Comparison of ENCODE assay signal across 12 cellular contexts in genomic region chr3:64220161-64220560, GRCh38. TPM values are rescaled to one million over a fixed set of nuclear protein-coding genes. Genes with fewer than 3 reads are reported as not detected.
A peak's percentile ranks its signal among the peaks of the same experiment; 100 is the strongest.
DNase-seq lines count a peak whose midpoint lies in the region; ATAC-seq and TF ChIP-seq lines count a peak whose summit lies in the region.
"Had no signal": no experiment of that assay in that cellular context is flagged by ENCODE, and none has a peak within 500 bp of the region (broad histone marks: within the 10 kb centered on the region; RNA-seq: fewer than 3 reads in every experiment).

No MANE protein-coding gene starts in this region.

- no peaks in the 10 kb centered on the region for H3K36me3 Mint-ChIP-seq in activated naive CD4-positive, alpha-beta T cell treated with anti-CD3 and anti-CD28 coated beads for 36 hours (ENCODE audit: low read depth)
- H3K36me3 Mint-ChIP-seq in activated CD8-positive, alpha-beta memory T cell treated with anti-CD3 and anti-CD28 coated beads, Interleukin-2, amount 10 ng/mL, durations not matched to agents 7 days and 5 days = no peaks in the 10 kb centered on the region
- H3K36me3 Mint-ChIP-seq in T-helper 17 cell (ENCODE audit: low read depth) = no peaks in the 10 kb centered on the region
- H3K36me3 Mint-ChIP-seq: activated naive CD4-positive, alpha-beta T cell treated with anti-CD3 and anti-CD28 coated beads, Interleukin-2, amount 50 U/mL, for 24 hours had no signal

- H3K4me3 Mint-ChIP-seq in activated naive CD4-positive, alpha-beta T cell treated with anti-CD3 and anti-CD28 coated beads for 36 hours = no peak overlapping the region
- no peak overlapping the region for H3K4me3 Mint-ChIP-seq in activated CD8-positive, alpha-beta memory T cell treated with anti-CD3 and anti-CD28 coated beads, Interleukin-2, amount 10 ng/mL, durations not matched to agents 7 days and 5 days
- H3K4me3 Mint-ChIP-seq in T-helper 17 cell = no peak overlapping the region
- H3K4me3 Mint-ChIP-seq: activated naive CD4-positive, alpha-beta T cell treated with anti-CD3 and anti-CD28 coated beads, Interleukin-2, amount 50 U/mL, for 24 hours had no signal

- no peaks in the 10 kb centered on the region for H3K9me3 Mint-ChIP-seq in activated naive CD4-positive, alpha-beta T cell treated with anti-CD3 and anti-CD28 coated beads for 36 hours
- H3K9me3 Mint-ChIP-seq in activated CD8-positive, alpha-beta memory T cell treated with anti-CD3 and anti-CD28 coated beads, Interleukin-2, amount 10 ng/mL, durations not matched to agents 7 days and 5 days (ENCODE audit: low read depth) = no peaks in the 10 kb centered on the region
- H3K9me3 Mint-ChIP-seq: activated naive CD4-positive, alpha-beta T cell treated with anti-CD3 and anti-CD28 coated beads, Interleukin-2, amount 50 U/mL, for 24 hours had no signal

- H3K27ac Mint-ChIP-seq in activated naive CD4-positive, alpha-beta T cell treated with anti-CD3 and anti-CD28 coated beads for 36 hours = no peak overlapping the region
- no peak overlapping the region for H3K27ac Mint-ChIP-seq in activated CD8-positive, alpha-beta memory T cell treated with anti-CD3 and anti-CD28 coated beads, Interleukin-2, amount 10 ng/mL, durations not matched to agents 7 days and 5 days
- H3K27ac Mint-ChIP-seq in T-helper 17 cell = no peak overlapping the region
- H3K27ac Mint-ChIP-seq: activated naive CD4-positive, alpha-beta T cell treated with anti-CD3 and anti-CD28 coated beads, Interleukin-2, amount 50 U/mL, for 24 hours had no signal

- no peak overlapping the region for H3K4me3 ChIP-seq in cardiac fibroblast (replicated peaks in 1 of 2; ENCODE audit: low read depth in 2 of 2, low read length in 2 of 2)

- TF ChIP-seq RAD21 in Ishikawa (IDR thresholded peaks at IDR 0.05; ENCODE audit: low read depth) = no peak

- DNase-seq in cardiac fibroblast (ENCODE audit: low read depth in 2 of 2) = peak; percentile 72 to 90
- DNase-seq in kidney glomerular epithelial cell (lab: John Stamatoyannopoulos, UW) = peak; percentile 78
- no peak for DNase-seq in activated T-cell treated with anti-CD3 and anti-CD28 coated beads, Interleukin-2, amount 50 U/mL, for 48 hours
- no peak for DNase-seq in activated naive CD4-positive, alpha-beta T cell treated with anti-CD3 and anti-CD28 coated beads for 36 hours
- no peak for DNase-seq in activated CD8-positive, alpha-beta memory T cell treated with anti-CD3 and anti-CD28 coated beads, Interleukin-2, amount 10 ng/mL, durations not matched to agents 7 days and 5 days
- DNase-seq in T-helper 17 cell = no peak
- DNase-seq: NCI-H524; stimulated activated CD4-positive, alpha-beta T cell treated with anti-CD3 and anti-CD28 coated beads, Interleukin-12 subunit alpha, Interleukin-12 subunit beta, amount 100 ng/mL, for 4 hours had no signal

- TF ChIP-seq EP300 in Ishikawa (IDR thresholded peaks at IDR 0.05; ENCODE audit: borderline replicate concordance) = no peak

- no peaks in the 10 kb centered on the region for H3K9me3 ChIP-seq in T-helper 17 cell (ENCODE audit: control insufficient read depth, low read length, poor library complexity, severe bottlenecking)

- no peak for TF ChIP-seq CTCF in cardiac fibroblast (IDR thresholded peaks at IDR 0.05; ENCODE audit: low read depth, low read length)

- peak overlapping the region; percentile 48 for H3K27ac ChIP-seq in temporal lobe (ENCODE audit: low read depth, low read length)
- H3K27ac ChIP-seq: VCaP had no signal

- CTCF ChIA-PET in activated naive CD4-positive, alpha-beta T cell treated with anti-CD3 and anti-CD28 coated beads for 36 hours (lab: Charles Lee) = no interaction called here
- CTCF ChIA-PET in activated CD8-positive, alpha-beta memory T cell treated with anti-CD3 and anti-CD28 coated beads, Interleukin-2, amount 10 ng/mL, durations not matched to agents 7 days and 5 days (lab: Charles Lee) = no interaction called here

- H3K4me1 Mint-ChIP-seq in activated naive CD4-positive, alpha-beta T cell treated with anti-CD3 and anti-CD28 coated beads for 36 hours (ENCODE audit: low read depth) = no peaks in the 10 kb centered on the region
- no peaks in the 10 kb centered on the region for H3K4me1 Mint-ChIP-seq in activated CD8-positive, alpha-beta memory T cell treated with anti-CD3 and anti-CD28 coated beads, Interleukin-2, amount 10 ng/mL, durations not matched to agents 7 days and 5 days
- no peaks in the 10 kb centered on the region for H3K4me1 Mint-ChIP-seq in T-helper 17 cell
- H3K4me1 Mint-ChIP-seq: activated naive CD4-positive, alpha-beta T cell treated with anti-CD3 and anti-CD28 coated beads, Interleukin-2, amount 50 U/mL, for 24 hours had no signal

- H3K27me3 Mint-ChIP-seq in activated naive CD4-positive, alpha-beta T cell treated with anti-CD3 and anti-CD28 coated beads for 36 hours (ENCODE audit: low read depth) = peaks cover 14% of the 10 kb centered on the region
- no peaks in the 10 kb centered on the region for H3K27me3 Mint-ChIP-seq in activated CD8-positive, alpha-beta memory T cell treated with anti-CD3 and anti-CD28 coated beads, Interleukin-2, amount 10 ng/mL, durations not matched to agents 7 days and 5 days
- peaks cover 20% of the 10 kb centered on the region for H3K27me3 Mint-ChIP-seq in T-helper 17 cell

- intact Hi-C loops in activated naive CD4-positive, alpha-beta T cell treated with anti-CD3 and anti-CD28 coated beads for 36 hours (cut with micrococcal nuclease) = no loop called here

- no peak for ATAC-seq in activated CD8-positive, alpha-beta memory T cell treated with anti-CD3 and anti-CD28 coated beads, Interleukin-2, amount 10 ng/mL, durations not matched to agents 7 days and 5 days
- ATAC-seq in T-helper 17 cell = no peak

TF ChIP-seq in Ishikawa, 13 proteins besides CTCF, POLR2A, EP300 and RAD21:
- TF ChIP-seq FOXM1 (IDR thresholded peaks at IDR 0.05; ENCODE audit: borderline replicate concordance, low read depth) (no peak), CEBPB (IDR thresholded peaks at IDR 0.05) (no peak), EGR1 (IDR thresholded peaks at IDR 0.05) (no peak), YY1 (IDR thresholded peaks at IDR 0.05; ENCODE audit: low read depth) (no peak), TCF12 (IDR thresholded peaks at IDR 0.05; ENCODE audit: low read depth) (no peak), CREB1 (IDR thresholded peaks at IDR 0.05; ENCODE audit: low read depth) (no peak), TAF1 (IDR thresholded peaks at IDR 0.05; ENCODE audit: low read depth) (no peak), NFIC (IDR thresholded peaks at IDR 0.05) (peak; percentile 79), TEAD4 (IDR thresholded peaks at IDR 0.05) (peak; percentile 67), ZBTB7A (IDR thresholded peaks at IDR 0.05; ENCODE audit: low read depth) (no peak)
- TF ChIP-seq, protein P1, sequence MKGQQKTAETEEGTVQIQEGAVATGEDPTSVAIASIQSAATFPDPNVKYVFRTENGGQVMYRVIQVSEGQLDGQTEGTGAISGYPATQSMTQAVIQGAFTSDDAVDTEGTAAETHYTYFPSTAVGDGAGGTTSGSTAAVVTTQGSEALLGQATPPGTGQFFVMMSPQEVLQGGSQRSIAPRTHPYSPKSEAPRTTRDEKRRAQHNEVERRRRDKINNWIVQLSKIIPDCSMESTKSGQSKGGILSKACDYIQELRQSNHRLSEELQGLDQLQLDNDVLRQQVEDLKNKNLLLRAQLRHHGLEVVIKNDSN (IDR thresholded peaks at IDR 0.05) = no peak
- TF ChIP-seq, protein P2, sequence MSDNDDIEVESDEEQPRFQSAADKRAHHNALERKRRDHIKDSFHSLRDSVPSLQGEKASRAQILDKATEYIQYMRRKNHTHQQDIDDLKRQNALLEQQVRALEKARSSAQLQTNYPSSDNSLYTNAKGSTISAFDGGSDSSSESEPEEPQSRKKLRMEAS (IDR thresholded peaks at IDR 0.05) = no peak

RNA-seq across cellular contexts. Expression of gene PRICKLE2, which starts 5.1 kb away (rescaled TPM):
- total RNA-seq in temporal lobe = 78.7 TPM
- total RNA-seq in activated naive CD4-positive, alpha-beta T cell treated with anti-CD3 and anti-CD28 coated beads for 36 hours = under 1 TPM in 1 of 2 experiments, not detected in 1; 0.05 TPM
- total RNA-seq in activated CD8-positive, alpha-beta memory T cell treated with anti-CD3 and anti-CD28 coated beads, Interleukin-2, amount 10 ng/mL, durations not matched to agents 7 days and 5 days = not detected
- under 1 TPM; 0.21 to 0.37 TPM for total RNA-seq in T-helper 17 cell

Comparison
In these comparisons a context has a peak if more than half of its experiments do, and no peak if none do; other contexts are left out.
1. DNase-seq: peak in cardiac fibroblast (2 of 2) and kidney glomerular epithelial cell (single experiment); none in activated T-cell treated with anti-CD3 and anti-CD28 coated beads, Interleukin-2, amount 50 U/mL, for 48 hours (0 of 2), activated naive CD4-positive, alpha-beta T cell treated with anti-CD3 and anti-CD28 coated beads for 36 hours (single experiment), activated CD8-positive, alpha-beta memory T cell treated with anti-CD3 and anti-CD28 coated beads, Interleukin-2, amount 10 ng/mL, durations not matched to agents 7 days and 5 days (single experiment) and T-helper 17 cell (0 of 3).
2. RNA of gene PRICKLE2, which starts 5.1 kb away (total RNA-seq): 78.7 TPM in temporal lobe (single experiment); 0.21 to 0.37 TPM in T-helper 17 cell, 0.05 TPM in activated naive CD4-positive, alpha-beta T cell treated with anti-CD3 and anti-CD28 coated beads for 36 hours and not detected in activated CD8-positive, alpha-beta memory T cell treated with anti-CD3 and anti-CD28 coated beads, Interleukin-2, amount 10 ng/mL, durations not matched to agents 7 days and 5 days; every median in the first group is over 10 times any median in the second.